In genomic region chr11:123188508-123189165, GRCh38 we compare ENCODE assay signal across 8 cellular contexts. TPM values are rescaled to one million over a fixed set of nuclear protein-coding genes. Genes with fewer than 3 reads are reported as not detected.
DNase-seq lines count a peak whose midpoint lies in the region; ATAC-seq, FAIRE-seq and TF ChIP-seq lines count a peak whose summit lies in the region.
"Had no signal": no experiment of that assay in that cellular context is flagged by ENCODE, and none has a peak within 500 bp of the region (broad histone marks: within the 10 kb centered on the region; RNA-seq: fewer than 3 reads in every experiment).

No MANE protein-coding gene starts in this region.

- H3K79me2 ChIP-seq in keratinocyte (ENCODE audit: control insufficient read depth, insufficient read depth, low read length), result no peaks in the 10 kb centered on the region

- peak; percentile 56 for FAIRE-seq in keratinocyte (lab: Jason Lieb, UNC)

- no peaks in the 10 kb centered on the region for H3K9me1 ChIP-seq in keratinocyte (ENCODE audit: control insufficient read depth, extremely low read depth, insufficient read depth, low read length)

- H3K36me3 ChIP-seq in keratinocyte (ENCODE audit: control insufficient read depth in 2 of 2, extremely low read depth in 1 of 2, insufficient read depth in 2 of 2, low read length in 2 of 2) (no peaks in the 10 kb centered on the region), tibial artery (no peaks in the 10 kb centered on the region)

- intact Hi-C loops in tibial artery (cut with DNase I; ENCODE audit: low total_unique reads), result no loop called here

- peaks cover 47% of the 10 kb centered on the region for H3K4me1 ChIP-seq in keratinocyte (ENCODE audit: control insufficient read depth, extremely low read depth, insufficient read depth, low read length)
- peaks cover 0 to 11% (median 0%) of the 10 kb centered on the region in 4 donors for H3K4me1 ChIP-seq in tibial artery

- no peak overlapping the region for H2AFZ ChIP-seq in keratinocyte (ENCODE audit: control insufficient read depth, low read length)

- no peak for ATAC-seq in GM18909 (IDR thresholded peaks at IDR 0.05; ENCODE audit: poor library complexity, unreplicated experiment)
- ATAC-seq in GM18519 (IDR thresholded peaks at IDR 0.05; ENCODE audit: low FRiP score, unreplicated experiment), result no peak

- no peak overlapping the region for H3K4me2 ChIP-seq in keratinocyte (ENCODE audit: control insufficient read depth, extremely low read depth, insufficient read depth, low read depth, low read length)

- DNase-seq in LHCN-M2 (ENCODE audit: low read depth) (peak; percentile 83), keratinocyte (ENCODE audit: low read depth, low spot score) (no peak), tibial artery (no peak)
- DNase-seq in activated naive CD4-positive, alpha-beta T cell treated with anti-CD3 and anti-CD28 coated beads, Interleukin-2, amount 50 U/mL, for 16 hours, result no peak
- DNase-seq: activated CD4-positive, alpha-beta T cell treated with anti-CD3 and anti-CD28 coated beads for 4 hours had no signal

- H3K4me3 ChIP-seq in keratinocyte (ENCODE audit: control insufficient read depth in 2 of 3, extremely low read depth in 1 of 3, insufficient read depth in 2 of 3, low read depth in 1 of 3, low read length in 3 of 3) (no peak overlapping the region), tibial artery (peak overlapping the region in 1 of 2 donors; percentile 10)

- H3K9me3 ChIP-seq in keratinocyte (ENCODE audit: control insufficient read depth, low read depth, low read length), result no peaks in the 10 kb centered on the region
- H3K9me3 ChIP-seq in tibial artery, result no peaks in the 10 kb centered on the region

- H3K27ac ChIP-seq in cingulate gyrus (ENCODE audit: low read depth, low read length) (peak overlapping the region; percentile 44), keratinocyte (ENCODE audit: control insufficient read depth, insufficient read depth, low read length) (no peak overlapping the region), tibial artery (peak overlapping the region; percentile 20 to 38)

- no peak overlapping the region for H3K9ac ChIP-seq in keratinocyte (ENCODE audit: control insufficient read depth, extremely low read depth, insufficient read depth, low read length)

- H3K27me3 ChIP-seq in keratinocyte (ENCODE audit: control insufficient read depth, extremely low read depth, insufficient read depth, low read length) (no peaks in the 10 kb centered on the region), tibial artery (peaks cover 0 to 37% of the 10 kb centered on the region in 2 donors)

- no peaks in the 10 kb centered on the region for H4K20me1 ChIP-seq in keratinocyte (ENCODE audit: control insufficient read depth, extremely low read depth, insufficient read depth, low read length)

- TF ChIP-seq CTCF in keratinocyte (optimal IDR thresholded peaks at IDR 0.05 in 1 of 3, IDR thresholded peaks at IDR 0.05 in 1 of 3, conservative IDR thresholded peaks at IDR 0.05 in 1 of 3; ENCODE audit: extremely low read depth in 1 of 3, insufficient read depth in 2 of 3, low read length in 3 of 3) (no peak), tibial artery (IDR thresholded peaks at IDR 0.05) (no peak)

- dilution Hi-C loops in keratinocyte (cut with MboI; ENCODE audit: extremely low pct_ligation_motif_present, low sequenced_read_pairs), result no loop called here

RNA-seq across cellular contexts. Expression of gene CLMP, which starts 6.4 kb away (rescaled TPM):
- total RNA-seq in LHCN-M2 (2014; rRNA removed), result 65.3 and 68.0 TPM in 2 replicates
- 6.2 TPM for polyA plus RNA-seq in LHCN-M2 (2012)
- polyA plus RNA-seq in keratinocyte, result 2.7 to 5.4 TPM (median 3.1 TPM) in 3 replicates
- polyA plus RNA-seq in keratinocyte (2011; ENCODE audit: low read depth), result 7.0 TPM
- polyA plus RNA-seq in keratinocyte (2011; cell fraction: cytosol; rRNA removed), result 1.7 and 2.8 TPM in 2 replicates
- 2.2 and 4.6 TPM in 2 replicates for polyA plus RNA-seq in keratinocyte (2011; cell fraction: nucleus; rRNA removed)
- polyA plus RNA-seq in keratinocyte (2012; ENCODE audit: low replicate concordance), result 1.8 and 2.8 TPM in 2 replicates
- polyA minus RNA-seq in keratinocyte, result 6.3 to 11.2 TPM (median 9.6 TPM) in 3 replicates
- 2.5 TPM for polyA minus RNA-seq in keratinocyte (2011; cell fraction: cytosol; rRNA and poly(A)+ RNA removed)
- polyA minus RNA-seq in keratinocyte (2011; cell fraction: nucleus; rRNA and poly(A)+ RNA removed), result 1.9 and 5.5 TPM in 2 replicates
